In the genomic region with DNA sequence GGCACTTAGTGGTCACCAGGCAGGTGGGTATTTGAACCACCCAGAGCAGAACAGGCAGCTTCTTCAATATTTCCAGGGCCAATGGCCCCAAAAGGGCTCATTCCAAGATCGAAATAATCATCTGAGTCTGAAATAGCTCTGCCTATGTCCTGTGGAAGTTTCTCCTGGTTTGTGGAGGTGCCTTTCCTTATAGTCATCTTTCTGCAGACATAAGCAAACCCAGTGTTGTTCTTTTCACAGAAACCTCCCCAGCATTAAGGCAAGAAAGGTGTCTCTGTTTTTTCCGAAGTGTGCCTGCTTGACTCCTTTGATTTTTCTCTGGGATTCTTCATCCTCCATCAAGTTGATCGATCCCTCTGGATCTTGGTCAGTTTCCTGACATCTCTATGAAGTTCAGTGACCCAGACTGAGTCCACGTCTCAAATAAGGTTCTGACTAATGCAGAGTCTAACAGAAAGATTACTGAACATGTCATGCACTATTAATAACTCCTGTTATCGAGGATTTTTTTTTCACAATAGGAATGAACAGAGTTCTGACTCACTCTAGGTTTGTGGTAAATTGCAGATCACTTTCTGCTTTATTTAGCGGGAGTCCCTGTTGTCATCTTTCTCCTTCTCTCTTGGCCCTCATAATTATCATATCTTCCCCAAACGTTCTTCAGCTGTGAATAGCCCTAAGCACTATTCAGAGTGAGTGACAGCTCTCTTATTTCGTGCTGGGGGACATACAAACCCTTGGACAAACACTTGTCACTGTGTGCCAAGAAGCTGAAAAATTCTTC, we compare ENCODE assay signal across 8 cellular contexts. TPM values are rescaled to one million over a fixed set of nuclear protein-coding genes. Genes with fewer than 3 reads are reported as not detected.
DNase-seq lines count a peak whose midpoint lies in the region; ATAC-seq and TF ChIP-seq lines count a peak whose summit lies in the region.

No MANE protein-coding gene starts in this region.

- H3K27me3 ChIP-seq in GM06990 (replicated peaks; ENCODE audit: control insufficient read depth, insufficient read depth, low read length): no peaks in the 10 kb centered on the region

- no peak for TF ChIP-seq CTCF in GM06990 (IDR thresholded peaks at IDR 0.05; ENCODE audit: insufficient read depth, low read length, poor library complexity, severe bottlenecking)

- H3K36me3 ChIP-seq in GM06990 (ENCODE audit: control insufficient read depth, insufficient read depth, low read length): peaks cover 4% of the 10 kb centered on the region

- peak overlapping the region; percentile 22; the same call in 1 of the 2 replicates for H3K4me3 ChIP-seq in GM06990 (replicated peaks; ENCODE audit: low read depth, low read length)

- peak; percentile 50 for DNase-seq in GM06990 (ENCODE audit: extremely low read depth, insufficient read length)
- DNase-seq in NOMO-1 treated with DMSO at 0.1 percent for 48 hours (lab: John Stamatoyannopoulos, UW; ENCODE audit: unreplicated experiment): peak; percentile 96
- peak; percentile 87 for DNase-seq in dermis blood vessel endothelial cell
- DNase-seq in non-pigmented ciliary epithelial cell (ENCODE audit: low read depth): peak; percentile 91
- no peak for DNase-seq in HT-29 (ENCODE audit: low spot score)
- DNase-seq in activated effector memory CD4-positive, alpha-beta T cell treated with Interleukin-2 at 50 U/mL for 16 hours: no peak
- DNase-seq in ecto neural progenitor cell (ENCODE audit: low spot score): no peak

- no peak for ATAC-seq in HG02759 (IDR thresholded peaks at IDR 0.05; ENCODE audit: unreplicated experiment)

RNA-seq across cellular contexts. Expression of gene LRRC3C, which starts 1.5 kb away (rescaled TPM):
- total RNA-seq in dermis blood vessel endothelial cell: not detected in 2 replicates
- total RNA-seq in HT-29 (2014; rRNA removed; shearing (Covaris generic)): not detected in 2 replicates

RNA-seq across cellular contexts. Expression of gene ORMDL3, which starts 1.7 kb away (rescaled TPM):
- 31.6 and 38.5 TPM in 2 replicates for total RNA-seq in dermis blood vessel endothelial cell
- 61.0 and 66.7 TPM in 2 replicates for total RNA-seq in HT-29 (2014; rRNA removed; shearing (Covaris generic))

RNA-seq across cellular contexts. Expression of gene GSDMB, which starts 10.6 kb away (rescaled TPM):
- total RNA-seq in dermis blood vessel endothelial cell: 1.8 and 5.8 TPM in 2 replicates
- total RNA-seq in HT-29 (2014; rRNA removed; shearing (Covaris generic)): 5.5 and 5.8 TPM in 2 replicates

RNA-seq across cellular contexts. Expression of gene GSDMA, which starts 33.7 kb away (rescaled TPM):
- total RNA-seq in dermis blood vessel endothelial cell: not detected in 2 replicates
- total RNA-seq in HT-29 (2014; rRNA removed; shearing (Covaris generic)): not detected in 2 replicates

RNA-seq across cellular contexts. Expression of gene PSMD3, which starts 51.5 kb away (rescaled TPM):
- 85.6 and 152 TPM in 2 replicates for total RNA-seq in dermis blood vessel endothelial cell
- total RNA-seq in HT-29 (2014; rRNA removed; shearing (Covaris generic)): 236 and 240 TPM in 2 replicates

Comparison
In these comparisons a context has a peak if more than half of its experiments do, and no peak if none do; other contexts are left out.
1. DNase-seq: peak in GM06990 (single experiment), NOMO-1 treated with DMSO at 0.1 percent for 48 hours (single experiment), dermis blood vessel endothelial cell (single experiment) and non-pigmented ciliary epithelial cell (single experiment); none in HT-29 (single experiment), activated effector memory CD4-positive, alpha-beta T cell treated with Interleukin-2 at 50 U/mL for 16 hours (single experiment) and ecto neural progenitor cell (single experiment).